1 cellular context compared by ENCODE assay signal in genomic region chr3:155702745-155703581, GRCh38.
TF ChIP-seq lines count a peak whose summit lies in the region.

No MANE protein-coding gene starts in this region.

TF ChIP-seq in GM23338, 12 proteins besides CTCF, POLR2A, EP300 and RAD21 (continued from another document):
- TF ChIP-seq STAT1 (IDR thresholded peaks at IDR 0.05; ENCODE audit: unreplicated experiment) (no peak), ETS1 (IDR thresholded peaks at IDR 0.05) (no peak), CREB1 (CRISPR knock-in tag; IDR thresholded peaks at IDR 0.05; ENCODE audit: low read depth) (no peak), EZH2 (IDR thresholded peaks at IDR 0.05; ENCODE audit: low read depth, unreplicated experiment) (no peak), ZNF114 (CRISPR knock-in tag; IDR thresholded peaks at IDR 0.05) (no peak), REST (IDR thresholded peaks at IDR 0.05; ENCODE audit: unreplicated experiment) (no peak), POLR2AphosphoS5 (IDR thresholded peaks at IDR 0.05; ENCODE audit: low read depth) (no peak), JUNB (IDR thresholded peaks at IDR 0.05; ENCODE audit: unreplicated experiment) (no peak), NANOG (IDR thresholded peaks at IDR 0.05; ENCODE audit: borderline replicate concordance) (no peak), ZNF331 (CRISPR knock-in tag; IDR thresholded peaks at IDR 0.05; ENCODE audit: low read depth) (no peak)
TF ChIP-seq in GM23338: peak in this region for 0.
